Comparison of ENCODE assay signal across 13 cellular contexts in genomic region chr1:11357291-11357690, GRCh38.
"Had no signal": no experiment of that assay in that cellular context is flagged by ENCODE, and none has a peak within 500 bp of the region (broad histone marks: within the 10 kb centered on the region; RNA-seq: fewer than 3 reads in every experiment).

No MANE protein-coding gene starts in this region.

- H3K36me3 ChIP-seq: cardiac muscle cell, gastrocnemius medialis, lower lobe of right lung, suprapubic skin had no signal

- H3K9me3 ChIP-seq: gastrocnemius medialis, lower lobe of right lung, mucosa of descending colon, suprapubic skin had no signal

- DNase-seq: activated naive CD8-positive, alpha-beta T cell treated with anti-CD3 and anti-CD28 coated beads, Interleukin-2, amount 10 ng/mL, durations not matched to agents 7 days and 5 days; activated T-cell treated with anti-CD3 and anti-CD28 coated beads, Interleukin-2, amount 50 U/mL, for 4 hours; effector CD4-positive, alpha-beta T cell; gastrocnemius medialis; immature natural killer cell; left cardiac atrium; lower lobe of right lung; mucosa of descending colon; naive thymus-derived CD8-positive, alpha-beta T cell; stimulated activated CD4-positive, alpha-beta T cell treated with anti-CD3 and anti-CD28 coated beads, Interleukin-2, amount 100 ng/mL, for 48 hours; stimulated activated naive CD4-positive, alpha-beta T cell treated with Interleukin-2 at 50 U/mL for 16 hours had no signal

- H3K27me3 ChIP-seq: cardiac muscle cell had no signal

- ATAC-seq: activated T-cell treated with anti-CD3 and anti-CD28 coated beads, Interleukin-2, amount 50 U/mL, for 4 hours; gastrocnemius medialis; left cardiac atrium; lower lobe of right lung; mucosa of descending colon; naive thymus-derived CD8-positive, alpha-beta T cell had no signal

- H3K4me1 ChIP-seq: gastrocnemius medialis, lower lobe of right lung, suprapubic skin had no signal

- H3K4me3 ChIP-seq: cardiac muscle cell, gastrocnemius medialis, lower lobe of right lung, mucosa of descending colon, suprapubic skin had no signal

- H3K27ac ChIP-seq: cardiac muscle cell, gastrocnemius medialis, lower lobe of right lung, suprapubic skin had no signal
